In genomic region chr10:22805304-22805703, GRCh38 we compare ENCODE assay signal across 9 cellular contexts.
DNase-seq lines count a peak whose midpoint lies in the region; ATAC-seq and TF ChIP-seq lines count a peak whose summit lies in the region.
"Had no signal": no experiment of that assay in that cellular context is flagged by ENCODE, and none has a peak within 500 bp of the region (broad histone marks: within the 10 kb centered on the region; RNA-seq: fewer than 3 reads in every experiment).

No MANE protein-coding gene starts in this region.

- 19 to 60% methylated on average over 4 of the region's 4 CpGs for WGBS in sigmoid colon, 2 donors

- no peaks in the 10 kb centered on the region for H3K9me3 ChIP-seq in thoracic aorta
- H3K9me3 ChIP-seq in sigmoid colon, result no peaks in the 10 kb centered on the region

- H3K36me3 ChIP-seq in thoracic aorta (no peaks in the 10 kb centered on the region), sigmoid colon (no peaks in the 10 kb centered on the region)

- H3K27me3 ChIP-seq in thoracic aorta (replicated peaks; ENCODE audit: insufficient read depth) (no peaks in the 10 kb centered on the region), sigmoid colon (no peaks in the 10 kb centered on the region)

- H3K27ac ChIP-seq in thoracic aorta (no peak overlapping the region), sigmoid colon (no peak overlapping the region)

- intact Hi-C loops in sigmoid colon (cut with DNase I), result loop anchor here (5.0 to 10.0 kb wide), 2 partner anchors 93 to 259 kb away; partner anchors contain the start of gene PIP4K2A

- TF ChIP-seq EP300 in sigmoid colon (IDR thresholded peaks at IDR 0.05), result no peak

- no peak for ATAC-seq in thoracic aorta (ENCODE audit: insufficient number of reproducible peaks, low FRiP score, low read depth)
- no peak for ATAC-seq in GM18511 (IDR thresholded peaks at IDR 0.05; ENCODE audit: unreplicated experiment)
- no peak for ATAC-seq in GM21528 (IDR thresholded peaks at IDR 0.05; ENCODE audit: low FRiP score, unreplicated experiment)

- H3K4me3 ChIP-seq in fibroblast of the aortic adventitia (ENCODE audit: low read depth, low read length), result no peak overlapping the region
- no peak overlapping the region for H3K4me3 ChIP-seq in thoracic aorta
- H3K4me3 ChIP-seq in sigmoid colon, result no peak overlapping the region

- peak; percentile 6 for TF ChIP-seq CTCF in fibroblast of the aortic adventitia (IDR thresholded peaks at IDR 0.05; ENCODE audit: insufficient read depth, low read length)
- peak; percentile 12 for TF ChIP-seq CTCF in thoracic aorta (IDR thresholded peaks at IDR 0.05)
- TF ChIP-seq CTCF in sigmoid colon (IDR thresholded peaks at IDR 0.05), result no peak

- DNase-seq in NCI-H82 (lab: John Stamatoyannopoulos, UW) (peak; percentile 17), NCI-H82 treated with DMSO at 0.1 percent for 48 hours (lab: John Stamatoyannopoulos, UW; ENCODE audit: unreplicated experiment) (no peak), NCI-H69 (lab: John Stamatoyannopoulos, UW) (peak; percentile 44), fibroblast of the aortic adventitia (ENCODE audit: low read depth) (peak; percentile 60), thoracic aorta (ENCODE audit: low spot score) (no peak), sigmoid colon (no peak)
- DNase-seq: activated naive CD4-positive, alpha-beta T cell treated with anti-CD3 and anti-CD28 coated beads for 36 hours had no signal

- TF ChIP-seq POLR2A in sigmoid colon (IDR thresholded peaks at IDR 0.05), result no peak

- H3K4me1 ChIP-seq in thoracic aorta (ENCODE audit: control insufficient read depth in 1 of 2, low read depth in 2 of 2) (peaks cover 5 to 27% of the 10 kb centered on the region in 2 donors), sigmoid colon (peaks cover 0 to 39% (median 25%) of the 10 kb centered on the region in 4 donors)

Comparison
In these comparisons a context has a peak if more than half of its experiments do, and no peak if none do; other contexts are left out.
1. DNase-seq: peak in NCI-H82 (single experiment), NCI-H69 (single experiment) and fibroblast of the aortic adventitia (single experiment); none in NCI-H82 treated with DMSO at 0.1 percent for 48 hours (single experiment), thoracic aorta (single experiment) and sigmoid colon (single experiment).
2. CTCF ChIP-seq: peak in fibroblast of the aortic adventitia (single experiment) and thoracic aorta (single experiment); none in sigmoid colon (0 of 4).